Comparison of ENCODE assay signal across 8 cellular contexts in the genomic region with DNA sequence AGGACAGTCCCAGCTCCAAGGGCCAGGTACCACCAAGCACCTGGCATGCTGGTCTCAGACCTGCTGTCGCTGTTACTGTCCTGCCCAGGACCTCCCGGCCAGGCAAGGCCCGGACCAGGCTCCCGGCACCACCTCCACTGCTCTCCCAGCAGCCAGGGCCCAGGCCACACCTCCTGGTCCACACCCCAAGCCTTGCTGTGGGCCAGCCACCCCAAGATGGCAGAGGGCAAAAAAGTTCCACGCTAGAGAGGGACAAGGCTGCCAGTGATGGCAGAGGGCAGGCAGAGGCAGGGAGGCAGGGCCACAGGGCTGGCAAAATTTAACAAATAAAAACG. TPM values are rescaled to one million over a fixed set of nuclear protein-coding genes. Genes with fewer than 3 reads are reported as not detected.
A peak's percentile ranks its signal among the peaks of the same experiment; 100 is the strongest.
DNase-seq lines count a peak whose midpoint lies in the region; ATAC-seq and TF ChIP-seq lines count a peak whose summit lies in the region.

No MANE protein-coding gene starts in this region.

- H3K27me3 Mint-ChIP-seq in activated CD4-positive, alpha-beta T cell treated with anti-CD3 and anti-CD28 coated beads for 36 hours: no peaks in the 10 kb centered on the region
- no peaks in the 10 kb centered on the region for H3K27me3 Mint-ChIP-seq in activated B cell treated with CpG ODN at 0.5 μM for 24 hours
- H3K27me3 Mint-ChIP-seq in stimulated activated memory B cell treated with anti-CD40 and anti-IgM and Interleukin-4, amounts not matched to agents 10 μg/mL and 1 μg/mL and 100 μg/mL, for 72 hours: no peaks in the 10 kb centered on the region

- no peak for DNase-seq in activated CD4-positive, alpha-beta T cell treated with anti-CD3 and anti-CD28 coated beads for 36 hours
- no peak for DNase-seq in activated CD4-positive, alpha-beta T cell treated with anti-CD3 and anti-CD28 coated beads, Interleukin-2, amount 50 U/mL, for 4 hours
- DNase-seq in activated B cell treated with CpG ODN at 0.5 μM for 24 hours: no peak
- DNase-seq in left ventricle myocardium superior: no peak
- DNase-seq in NCI-H345 treated with DMSO at 0.1 percent for 48 hours (lab: John Stamatoyannopoulos, UW; ENCODE audit: unreplicated experiment): no peak
- DNase-seq in MV-4-11 (lab: John Stamatoyannopoulos, UW): no peak
- no peak for DNase-seq in middle frontal gyrus (ENCODE audit: extremely low spot score, low spot score)

- peaks cover 10% of the 10 kb centered on the region for H3K4me1 Mint-ChIP-seq in activated CD4-positive, alpha-beta T cell treated with anti-CD3 and anti-CD28 coated beads for 36 hours
- peaks cover 9% of the 10 kb centered on the region for H3K4me1 Mint-ChIP-seq in activated B cell treated with CpG ODN at 0.5 μM for 24 hours
- peaks cover 16% of the 10 kb centered on the region for H3K4me1 Mint-ChIP-seq in stimulated activated memory B cell treated with anti-CD40 and anti-IgM and Interleukin-4, amounts not matched to agents 10 μg/mL and 1 μg/mL and 100 μg/mL, for 72 hours

- H3K27ac Mint-ChIP-seq in activated CD4-positive, alpha-beta T cell treated with anti-CD3 and anti-CD28 coated beads for 36 hours: peak overlapping the region; percentile 58
- H3K27ac Mint-ChIP-seq in activated B cell treated with CpG ODN at 0.5 μM for 24 hours: peak overlapping the region; percentile 30
- peak overlapping the region; percentile 82 for H3K27ac Mint-ChIP-seq in stimulated activated memory B cell treated with anti-CD40 and anti-IgM and Interleukin-4, amounts not matched to agents 10 μg/mL and 1 μg/mL and 100 μg/mL, for 72 hours

- no peaks in the 10 kb centered on the region for H3K36me3 Mint-ChIP-seq in activated CD4-positive, alpha-beta T cell treated with anti-CD3 and anti-CD28 coated beads for 36 hours (ENCODE audit: low read depth)
- H3K36me3 Mint-ChIP-seq in activated B cell treated with CpG ODN at 0.5 μM for 24 hours (ENCODE audit: low read depth): peaks cover 20% of the 10 kb centered on the region
- peaks cover 22% of the 10 kb centered on the region for H3K36me3 Mint-ChIP-seq in stimulated activated memory B cell treated with anti-CD40 and anti-IgM and Interleukin-4, amounts not matched to agents 10 μg/mL and 1 μg/mL and 100 μg/mL, for 72 hours

- intact Hi-C loops in activated CD4-positive, alpha-beta T cell treated with anti-CD3 and anti-CD28 coated beads for 36 hours (cut with DNase I, micrococcal nuclease): loop anchor here in 1 of 2 experiments (5.0 kb wide), 2 partner anchors 35 to 255 kb away; a partner anchor contains a TSS
- intact Hi-C loops in activated B cell treated with CpG ODN at 0.5 μM for 24 hours (cut with micrococcal nuclease) (loop anchor here (2.0 to 5.0 kb wide), 4 partner anchors 20 to 176 kb away; a partner anchor contains a TSS), left ventricle myocardium superior (cut with micrococcal nuclease) (no loop called here)

- no peak for TF ChIP-seq CTCF in activated B cell treated with CpG ODN at 0.5 μM for 24 hours (IDR thresholded peaks at IDR 0.05)

- POLR2A ChIA-PET in activated CD4-positive, alpha-beta T cell treated with anti-CD3 and anti-CD28 coated beads for 36 hours (lab: Charles Lee): interaction anchor here (0.6 to 1.6 kb wide), 6 partner anchors 13 to 177 kb away, joined by 3 to 7 read pairs (median 4); no protein-coding TSS in a partner anchor
- POLR2A ChIA-PET in activated B cell treated with CpG ODN at 0.5 μM for 24 hours (lab: Charles Lee): interaction anchor here (0.6 to 2.4 kb wide), 19 partner anchors 9 to 455 kb away, joined by 3 to 19 read pairs (median 5); a partner anchor contains a TSS

- H3K4me3 Mint-ChIP-seq in activated CD4-positive, alpha-beta T cell treated with anti-CD3 and anti-CD28 coated beads for 36 hours: peak overlapping the region; percentile 79
- no peak overlapping the region for H3K4me3 Mint-ChIP-seq in activated B cell treated with CpG ODN at 0.5 μM for 24 hours
- peak overlapping the region; percentile 89 for H3K4me3 Mint-ChIP-seq in stimulated activated memory B cell treated with anti-CD40 and anti-IgM and Interleukin-4, amounts not matched to agents 10 μg/mL and 1 μg/mL and 100 μg/mL, for 72 hours

- ATAC-seq in activated CD4-positive, alpha-beta T cell treated with anti-CD3 and anti-CD28 coated beads for 36 hours: no peak
- no peak for ATAC-seq in activated B cell treated with CpG ODN at 0.5 μM for 24 hours (ENCODE audit: low read depth)
- ATAC-seq in left ventricle myocardium superior: peak; percentile 2
- no peak for ATAC-seq in stimulated activated memory B cell treated with anti-CD40 and anti-IgM and Interleukin-4, amounts not matched to agents 10 μg/mL and 1 μg/mL and 100 μg/mL, for 72 hours

- CTCF ChIA-PET in activated CD4-positive, alpha-beta T cell treated with anti-CD3 and anti-CD28 coated beads for 36 hours (lab: Charles Lee): interaction anchor here (0.5 to 2.1 kb wide), 9 partner anchors 10 to 95 kb away, joined by 3 to 11 read pairs (median 4); no protein-coding TSS in a partner anchor
- CTCF ChIA-PET in activated B cell treated with CpG ODN at 0.5 μM for 24 hours (lab: Charles Lee): interaction anchor here (0.9 to 1.7 kb wide), 3 partner anchors 39 to 240 kb away, joined by 3 to 8 read pairs (median 4); no protein-coding TSS in a partner anchor

- no peaks in the 10 kb centered on the region for H3K9me3 Mint-ChIP-seq in activated CD4-positive, alpha-beta T cell treated with anti-CD3 and anti-CD28 coated beads for 36 hours (ENCODE audit: low read depth)
- no peaks in the 10 kb centered on the region for H3K9me3 Mint-ChIP-seq in activated B cell treated with CpG ODN at 0.5 μM for 24 hours
- no peaks in the 10 kb centered on the region for H3K9me3 Mint-ChIP-seq in stimulated activated memory B cell treated with anti-CD40 and anti-IgM and Interleukin-4, amounts not matched to agents 10 μg/mL and 1 μg/mL and 100 μg/mL, for 72 hours

RNA-seq across cellular contexts. Expression of a gene that starts 1.1 kb away (rescaled TPM):
- total RNA-seq in activated CD4-positive, alpha-beta T cell treated with anti-CD3 and anti-CD28 coated beads for 36 hours: 10 to 100 TPM; 11.7 to 12.8 TPM
- 27.1 and 28.9 TPM in 2 replicates for total RNA-seq in activated B cell treated with CpG ODN at 0.5 μM for 24 hours
- total RNA-seq in left ventricle myocardium superior: 40.2 TPM

RNA-seq across cellular contexts. Expression of a gene that starts 11.1 kb away (rescaled TPM):
- total RNA-seq in activated CD4-positive, alpha-beta T cell treated with anti-CD3 and anti-CD28 coated beads for 36 hours: 1 to 10 TPM in 1 of 2 experiments, under 1 TPM in 1; 0.98 to 1.1 TPM
- total RNA-seq in activated B cell treated with CpG ODN at 0.5 μM for 24 hours (0.83 and 0.89 TPM in 2 replicates), left ventricle myocardium superior (0.79 TPM)

RNA-seq across cellular contexts. Expression of a gene that starts 35.1 kb away (rescaled TPM):
- total RNA-seq in activated CD4-positive, alpha-beta T cell treated with anti-CD3 and anti-CD28 coated beads for 36 hours: 10 to 100 TPM in 1 of 2 experiments, 1 to 10 TPM in 1; 9.6 to 10.8 TPM
- total RNA-seq in activated B cell treated with CpG ODN at 0.5 μM for 24 hours: 1.9 and 2.6 TPM in 2 replicates
- total RNA-seq in left ventricle myocardium superior: 61.7 TPM

RNA-seq across cellular contexts. Expression of a gene that starts 37.6 kb away (rescaled TPM):
- 10 to 100 TPM; 12.4 to 16.8 TPM for total RNA-seq in activated CD4-positive, alpha-beta T cell treated with anti-CD3 and anti-CD28 coated beads for 36 hours
- total RNA-seq in activated B cell treated with CpG ODN at 0.5 μM for 24 hours (20.0 and 22.2 TPM in 2 replicates), left ventricle myocardium superior (4.4 TPM)

RNA-seq across cellular contexts. Expression of a gene that starts 48.0 kb away (rescaled TPM):
- 10 to 100 TPM; 57.2 to 67.7 TPM for total RNA-seq in activated CD4-positive, alpha-beta T cell treated with anti-CD3 and anti-CD28 coated beads for 36 hours
- 89.4 and 101 TPM in 2 replicates for total RNA-seq in activated B cell treated with CpG ODN at 0.5 μM for 24 hours
- total RNA-seq in left ventricle myocardium superior: 23.3 TPM

Comparison
In these comparisons a context has a peak if more than half of its experiments do, and no peak if none do; other contexts are left out.
1. H3K27ac Mint-ChIP-seq: peak in every context shown above with its lines; median percentile 82 in stimulated activated memory B cell treated with anti-CD40 and anti-IgM and Interleukin-4, amounts not matched to agents 10 μg/mL and 1 μg/mL and 100 μg/mL, for 72 hours; 58 in activated CD4-positive, alpha-beta T cell treated with anti-CD3 and anti-CD28 coated beads for 36 hours; 30 in activated B cell treated with CpG ODN at 0.5 μM for 24 hours.